Comparison of ENCODE assay signal across 8 cellular contexts in the genomic region with DNA sequence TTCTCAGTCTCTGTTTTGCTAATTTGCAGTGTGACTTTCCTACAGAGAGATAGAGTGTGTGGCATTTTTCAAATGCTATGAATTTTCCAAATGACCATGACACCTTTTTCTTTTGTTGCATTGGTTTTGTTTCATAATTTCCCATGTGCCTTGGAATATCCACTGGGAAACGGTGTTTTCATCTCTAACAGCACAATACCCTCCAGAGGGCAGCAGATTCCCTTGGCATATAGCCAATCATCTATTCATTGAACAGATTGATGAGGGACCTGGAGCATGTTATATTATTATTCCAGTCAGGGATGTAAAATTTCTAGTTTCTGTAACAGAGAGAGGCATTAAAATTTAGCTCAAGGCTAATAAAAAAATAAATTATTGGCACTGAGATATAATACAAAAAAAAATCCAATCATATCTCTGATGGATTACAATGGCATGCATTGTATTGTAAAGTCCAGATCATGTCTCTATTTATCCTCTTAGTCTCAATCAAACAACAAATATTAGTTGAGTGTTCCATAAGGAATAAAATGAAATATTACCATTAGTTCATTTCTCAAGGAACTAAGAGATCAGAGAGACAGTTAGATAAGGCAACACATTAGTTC. TPM values are rescaled to one million over a fixed set of nuclear protein-coding genes. Genes with fewer than 3 reads are reported as not detected.
DNase-seq lines count a peak whose midpoint lies in the region; ATAC-seq, FAIRE-seq and TF ChIP-seq lines count a peak whose summit lies in the region.

No MANE protein-coding gene starts in this region.

- POLR2A ChIA-PET in H1 (lab: Charles Lee; ENCODE audit: partially characterized antibody) = no interaction called here
- POLR2A ChIA-PET in activated CD4-positive, alpha-beta T cell treated with anti-CD3 and anti-CD28 coated beads, Interleukin-2, amount 10 ng/mL, durations not matched to agents 7 days and 5 days (lab: Charles Lee) = no interaction called here

- DNase-seq in left ventricle myocardium inferior (no peak), Right ventricle myocardium inferior (ENCODE audit: missing footprints) (no peak), NCI-H748 (lab: John Stamatoyannopoulos, UW; ENCODE audit: unreplicated experiment) (peak; percentile 80), H1 (ENCODE audit: low read depth in 1 of 2, low spot score in 2 of 2) (no peak), omental fat pad (ENCODE audit: low spot score) (peak; percentile 27), UCSD-AML1 (lab: John Stamatoyannopoulos, UW; ENCODE audit: unreplicated experiment) (no peak), activated T-cell treated with anti-CD3 and anti-CD28 coated beads for 4 hours (no peak)
- DNase-seq in activated CD4-positive, alpha-beta T cell treated with anti-CD3 and anti-CD28 coated beads, Interleukin-2, amount 10 ng/mL, durations not matched to agents 7 days and 5 days = no peak

- TF ChIP-seq RAD21 in H1 (IDR thresholded peaks at IDR 0.05 in 1 of 2, conservative IDR thresholded peaks at IDR 0.05 in 1 of 2; ENCODE audit: low read depth in 2 of 2, low read length in 2 of 2) = peak; percentile 69 to 75

- no peak overlapping the region for H3K4me3 Mint-ChIP-seq in activated CD4-positive, alpha-beta T cell treated with anti-CD3 and anti-CD28 coated beads, Interleukin-2, amount 10 ng/mL, durations not matched to agents 7 days and 5 days

- H3K9me3 ChIP-seq in left ventricle myocardium inferior (replicated peaks) = no peaks in the 10 kb centered on the region
- H3K9me3 ChIP-seq in H1 (ENCODE audit: insufficient read depth in 2 of 2, low read depth in 1 of 2, low read length in 1 of 2) = no peaks in the 10 kb centered on the region

- H3K27me3 ChIP-seq in left ventricle myocardium inferior (ENCODE audit: low read depth) = no peaks in the 10 kb centered on the region
- no peaks in the 10 kb centered on the region for H3K27me3 ChIP-seq in H1 (replicated peaks in 1 of 4; ENCODE audit: control insufficient read depth in 3 of 4, extremely low read depth in 1 of 4, insufficient read depth in 3 of 4, low read length in 3 of 4)

- ATAC-seq in Right ventricle myocardium inferior (no peak), omental fat pad (ENCODE audit: low FRiP score) (no peak)

- H3K36me3 ChIP-seq in left ventricle myocardium inferior (no peaks in the 10 kb centered on the region), H1 (ENCODE audit: control insufficient read depth in 2 of 4, insufficient read depth in 4 of 4, low read length in 3 of 4) (no peaks in the 10 kb centered on the region)

- no peak overlapping the region for H3K27ac ChIP-seq in left ventricle myocardium inferior (replicated peaks)
- no peak overlapping the region for H3K27ac ChIP-seq in H1 (ENCODE audit: low read depth, low read length)

- H3K14ac ChIP-seq in H1 (ENCODE audit: insufficient read length) = no peak overlapping the region

- no peak overlapping the region for H3K4me3 ChIP-seq in left ventricle myocardium inferior
- no peak overlapping the region for H3K4me3 ChIP-seq in H1 (ENCODE audit: extremely low read depth in 1 of 4, insufficient read depth in 2 of 4, low read depth in 3 of 4, low read length in 4 of 4)

- no peak overlapping the region for H3K9ac ChIP-seq in H1 (replicated peaks in 1 of 4; ENCODE audit: extremely low read depth in 1 of 4, low read depth in 3 of 4, low read length in 3 of 4)

- H3K4me2 ChIP-seq in H1 (ENCODE audit: insufficient read depth in 1 of 2, low read depth in 2 of 2, low read length in 2 of 2) = no peak overlapping the region

- no peak overlapping the region for H2AFZ ChIP-seq in H1 (ENCODE audit: low read length)

- H3K18ac ChIP-seq in H1 (ENCODE audit: extremely low read depth, low read length) = no peak overlapping the region

- H4K8ac ChIP-seq in H1 (ENCODE audit: extremely low read depth, insufficient read depth, low read length) = no peak overlapping the region

- FAIRE-seq in H1 (lab: Jason Lieb, UNC) = peak; percentile 85

- no peak overlapping the region for H3K27ac Mint-ChIP-seq in activated CD4-positive, alpha-beta T cell treated with anti-CD3 and anti-CD28 coated beads, Interleukin-2, amount 10 ng/mL, durations not matched to agents 7 days and 5 days

- no peak overlapping the region for H2BK15ac ChIP-seq in H1 (ENCODE audit: low read length)

- no peak overlapping the region for H4K5ac ChIP-seq in H1 (ENCODE audit: insufficient read length, low read depth, low read length)

- TF ChIP-seq EP300 in H1 (IDR thresholded peaks at IDR 0.05; ENCODE audit: borderline replicate concordance in 1 of 2, low read depth in 2 of 2, low read length in 2 of 2) = no peak

- H3K23me2 ChIP-seq in H1 (ENCODE audit: low read depth, low read length) = no peaks in the 10 kb centered on the region

- no peak overlapping the region for H3K23ac ChIP-seq in H1 (ENCODE audit: insufficient read length)

- H3K79me1 ChIP-seq in H1 (ENCODE audit: low read depth, low read length) = no peaks in the 10 kb centered on the region

- H2BK20ac ChIP-seq in H1 (ENCODE audit: low read length) = no peak overlapping the region

- no peaks in the 10 kb centered on the region for H3K4me1 Mint-ChIP-seq in activated CD4-positive, alpha-beta T cell treated with anti-CD3 and anti-CD28 coated beads, Interleukin-2, amount 10 ng/mL, durations not matched to agents 7 days and 5 days

- H3K4me1 ChIP-seq in left ventricle myocardium inferior (peaks cover 6% of the 10 kb centered on the region), H1 (replicated peaks in 1 of 4; ENCODE audit: control insufficient read depth in 3 of 4, insufficient read depth in 4 of 4, low read length in 3 of 4) (no peaks in the 10 kb centered on the region)

- WGBS in H1 (ENCODE audit: extremely low coverage in 1 of 2, insufficient coverage in 1 of 2, insufficient read length in 1 of 2, insufficient replicate concordance in 2 of 2, low coverage in 1 of 2, low lambda C conversion rate in 2 of 2, missing lambda C conversion rate in 1 of 2), 2 experiments = 33% methylated on average over 1 of the region's 1 CpG; no CpG with 5 or more reads in 1 of the 2 experiments

- TF ChIP-seq POLR2A in H1 (IDR thresholded peaks at IDR 0.05; ENCODE audit: control extremely low read depth in 1 of 2, low read depth in 2 of 2, low read length in 2 of 2) = no peak

- no peak overlapping the region for H3K56ac ChIP-seq in H1 (replicated peaks; ENCODE audit: insufficient read length, low read depth, low read length)

- no peak overlapping the region for H3K4ac ChIP-seq in H1 (replicated peaks; ENCODE audit: insufficient read length, low read depth, low read length)

- peaks cover 23% of the 10 kb centered on the region for H3K27me3 Mint-ChIP-seq in activated CD4-positive, alpha-beta T cell treated with anti-CD3 and anti-CD28 coated beads, Interleukin-2, amount 10 ng/mL, durations not matched to agents 7 days and 5 days

- no peak overlapping the region for H2AK5ac ChIP-seq in H1 (ENCODE audit: low read depth, low read length)

- H3K79me2 ChIP-seq in H1 (ENCODE audit: control insufficient read depth in 1 of 2, insufficient read depth in 2 of 2, low read length in 2 of 2) = no peaks in the 10 kb centered on the region

- no peaks in the 10 kb centered on the region for H4K20me1 ChIP-seq in H1 (replicated peaks in 1 of 2; ENCODE audit: control insufficient read depth in 1 of 2, insufficient read depth in 2 of 2, low read length in 2 of 2)

- H4K91ac ChIP-seq in H1 (replicated peaks; ENCODE audit: insufficient read length, low read length) = no peak overlapping the region

- intact Hi-C loops in left ventricle myocardium inferior (cut with micrococcal nuclease) (no loop called here), Right ventricle myocardium inferior (cut with DNase I) (no loop called here)

- H2BK5ac ChIP-seq in H1 (ENCODE audit: low read depth, low read length) = no peak overlapping the region

- H3K9me3 Mint-ChIP-seq in activated CD4-positive, alpha-beta T cell treated with anti-CD3 and anti-CD28 coated beads, Interleukin-2, amount 10 ng/mL, durations not matched to agents 7 days and 5 days = no peaks in the 10 kb centered on the region

- CTCF ChIA-PET in H1 (lab: Charles Lee; ENCODE audit: partially characterized antibody) = interaction anchor here (2.8 kb wide), 1 partner anchor 28 kb away, joined by 6 read pairs; no protein-coding TSS in a partner anchor
- CTCF ChIA-PET in activated CD4-positive, alpha-beta T cell treated with anti-CD3 and anti-CD28 coated beads, Interleukin-2, amount 10 ng/mL, durations not matched to agents 7 days and 5 days (lab: Charles Lee) = no interaction called here

- no peak overlapping the region for H2BK12ac ChIP-seq in H1 (ENCODE audit: low read depth, low read length)

- H3K36me3 Mint-ChIP-seq in activated CD4-positive, alpha-beta T cell treated with anti-CD3 and anti-CD28 coated beads, Interleukin-2, amount 10 ng/mL, durations not matched to agents 7 days and 5 days (ENCODE audit: low read depth) = no peaks in the 10 kb centered on the region

- TF ChIP-seq CTCF in left ventricle myocardium inferior (IDR thresholded peaks at IDR 0.05; ENCODE audit: borderline replicate concordance) (peak; percentile 63), H1 (IDR thresholded peaks at IDR 0.05; ENCODE audit: control extremely low read depth in 1 of 3, insufficient read depth in 1 of 3, low read depth in 1 of 3, low read length in 3 of 3) (peak in 2 of 3 experiments; percentile 58 to 65; a peak in 3 of 4 replicates), omental fat pad (IDR thresholded peaks at IDR 0.05) (no peak)

- no peak overlapping the region for H2BK120ac ChIP-seq in H1 (replicated peaks; ENCODE audit: low read depth, low read length)

RNA-seq across cellular contexts. Expression of a gene that starts 29.6 kb away (rescaled TPM):
- total RNA-seq in left ventricle myocardium inferior (76.8 TPM), Right ventricle myocardium inferior (74.5 TPM), omental fat pad (10 to 100 TPM; 12.2 to 55.2 (median 15.0) TPM)
- total RNA-seq in H1 (2021; fragmentation: NEBNext Ultra II Directional; extraction: Animal tissue kit (Norgen Biotek cat#: 25700)) = 1.3 and 1.7 TPM in 2 replicates
- polyA plus RNA-seq in H1 (2011; rRNA removed) = 0.74 and 0.86 TPM in 2 replicates
- polyA plus RNA-seq in H1 (2011; cell fraction: cytosol; rRNA removed) = 1.0 TPM
- polyA plus RNA-seq in H1 (2011; cell fraction: nucleus; rRNA removed) = 3.0 TPM
- 0.78 to 1.4 TPM (median 1.0 TPM) in 4 replicates for polyA plus RNA-seq in H1 (2012, experiment 1 of 2)
- polyA plus RNA-seq in H1 (2012, experiment 2 of 2) = not detected
- 0.71 TPM for polyA plus RNA-seq in H1 (2013, experiment 1 of 2)
- polyA plus RNA-seq in H1 (2013, experiment 2 of 2) = 0.87 TPM
- polyA minus RNA-seq in H1 (2011; rRNA and poly(A)+ RNA removed) = 4.3 and 7.6 TPM in 2 replicates
- polyA minus RNA-seq in H1 (2011; cell fraction: cytosol; rRNA and poly(A)+ RNA removed) = 2.1 TPM
- 4.3 TPM for polyA minus RNA-seq in H1 (2011; cell fraction: nucleus; rRNA and poly(A)+ RNA removed)
- total RNA-seq in activated CD4-positive, alpha-beta T cell treated with anti-CD3 and anti-CD28 coated beads, Interleukin-2, amount 10 ng/mL, durations not matched to agents 7 days and 5 days = under 1 TPM; 0.17 to 0.40 TPM

RNA-seq across cellular contexts. Expression of a gene that starts 38.6 kb away (rescaled TPM):
- total RNA-seq in left ventricle myocardium inferior (10.7 TPM), Right ventricle myocardium inferior (12.1 TPM), omental fat pad (10 to 100 TPM in 1 of 4 donors, 1 to 10 TPM in 3; 4.9 to 14.7 (median 7.9) TPM)
- 79.7 and 87.7 TPM in 2 replicates for total RNA-seq in H1 (2021; fragmentation: NEBNext Ultra II Directional; extraction: Animal tissue kit (Norgen Biotek cat#: 25700))
- 40.4 and 58.5 TPM in 2 replicates for polyA plus RNA-seq in H1 (2011; rRNA removed)
- polyA plus RNA-seq in H1 (2011; cell fraction: cytosol; rRNA removed) = 59.0 TPM
- 19.1 TPM for polyA plus RNA-seq in H1 (2011; cell fraction: nucleus; rRNA removed)
- 156 to 204 TPM (median 175 TPM) in 4 replicates for polyA plus RNA-seq in H1 (2012, experiment 1 of 2)
- 13.1 TPM for polyA plus RNA-seq in H1 (2012, experiment 2 of 2)
- polyA plus RNA-seq in H1 (2013, experiment 1 of 2) = 123 TPM
- 142 TPM for polyA plus RNA-seq in H1 (2013, experiment 2 of 2)
- 12.6 and 13.2 TPM in 2 replicates for polyA minus RNA-seq in H1 (2011; rRNA and poly(A)+ RNA removed)
- 20.6 TPM for polyA minus RNA-seq in H1 (2011; cell fraction: cytosol; rRNA and poly(A)+ RNA removed)
- polyA minus RNA-seq in H1 (2011; cell fraction: nucleus; rRNA and poly(A)+ RNA removed) = 30.0 TPM
- total RNA-seq in activated CD4-positive, alpha-beta T cell treated with anti-CD3 and anti-CD28 coated beads, Interleukin-2, amount 10 ng/mL, durations not matched to agents 7 days and 5 days = 10 to 100 TPM; 23.2 to 32.8 TPM

Comparison
In these comparisons a context has a peak if more than half of its experiments do, and no peak if none do; other contexts are left out.
1. DNase-seq: peak in NCI-H748 (single experiment) and omental fat pad (single experiment); none in left ventricle myocardium inferior (single experiment), Right ventricle myocardium inferior (single experiment), H1 (0 of 2), UCSD-AML1 (single experiment), activated CD4-positive, alpha-beta T cell treated with anti-CD3 and anti-CD28 coated beads, Interleukin-2, amount 10 ng/mL, durations not matched to agents 7 days and 5 days (single experiment) and activated T-cell treated with anti-CD3 and anti-CD28 coated beads for 4 hours (single experiment).
2. CTCF ChIP-seq: peak in left ventricle myocardium inferior (single experiment) and H1 (2 of 3); none in omental fat pad (0 of 3).